ENCODE assay signal across 17 cellular contexts in the genomic region with DNA sequence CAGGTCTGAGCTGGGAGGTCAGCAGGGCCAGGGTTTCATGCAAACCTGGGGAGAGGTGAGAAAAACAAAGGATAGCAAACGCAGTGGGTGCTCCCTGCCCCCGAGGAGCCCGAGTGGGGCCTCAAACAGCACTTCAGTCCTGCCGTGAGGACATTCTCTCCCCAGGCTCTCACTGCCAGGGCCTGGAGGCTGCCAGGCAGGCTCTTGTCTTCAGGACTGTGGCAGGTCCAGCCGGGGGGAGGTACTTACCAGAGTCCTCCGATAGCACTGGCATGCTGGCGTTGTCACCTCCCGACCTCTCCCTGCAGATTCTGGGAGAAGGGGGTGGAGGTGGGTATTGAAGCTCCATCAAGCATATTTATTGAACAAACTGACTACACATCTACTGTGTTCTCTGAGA. TPM values are rescaled to one million over a fixed set of nuclear protein-coding genes. Genes with fewer than 3 reads are reported as not detected.
A peak's percentile ranks its signal among the peaks of the same experiment; 100 is the strongest.
DNase-seq lines count a peak whose midpoint lies in the region; ATAC-seq, FAIRE-seq and TF ChIP-seq lines count a peak whose summit lies in the region.
"Had no signal": no experiment of that assay in that cellular context is flagged by ENCODE, and none has a peak within 500 bp of the region (broad histone marks: within the 10 kb centered on the region; RNA-seq: fewer than 3 reads in every experiment).

No MANE protein-coding gene starts in this region.

- CTCF ChIA-PET in activated naive CD4-positive, alpha-beta T cell treated with anti-CD3 and anti-CD28 coated beads, Interleukin-2, amount 10 ng/mL, durations not matched to agents 7 days and 5 days (lab: Charles Lee), result interaction anchor here (2.0 kb wide), 1 partner anchor 15 kb away, joined by 7 read pairs; no protein-coding TSS in a partner anchor

- H3K27me3 ChIP-seq in adipocyte (replicated peaks; ENCODE audit: control insufficient read depth, insufficient read depth, low read length), result no peaks in the 10 kb centered on the region
- peaks cover 4% of the 10 kb centered on the region for H3K27me3 ChIP-seq in keratinocyte (ENCODE audit: control insufficient read depth, extremely low read depth, insufficient read depth, low read length)
- H3K27me3 ChIP-seq: brain microvascular endothelial cell had no signal

- no peaks in the 10 kb centered on the region for H3K9me1 ChIP-seq in keratinocyte (ENCODE audit: control insufficient read depth, extremely low read depth, insufficient read depth, low read length)

- H3K36me3 ChIP-seq in adipocyte (ENCODE audit: control insufficient read depth, insufficient read depth, low read length, severe bottlenecking) (peaks cover 39% of the 10 kb centered on the region), keratinocyte (ENCODE audit: control insufficient read depth in 2 of 2, extremely low read depth in 1 of 2, insufficient read depth in 2 of 2, low read length in 2 of 2) (peaks cover 12 to 18% of the 10 kb centered on the region in 2 experiments)

- H2AFZ ChIP-seq in keratinocyte (ENCODE audit: control insufficient read depth, low read length), result no peak overlapping the region

- no peaks in the 10 kb centered on the region for H4K20me1 ChIP-seq in keratinocyte (ENCODE audit: control insufficient read depth, extremely low read depth, insufficient read depth, low read length)

- no peak overlapping the region for H3K27ac Mint-ChIP-seq in activated naive CD4-positive, alpha-beta T cell treated with anti-CD3 and anti-CD28 coated beads, Interleukin-2, amount 10 ng/mL, durations not matched to agents 7 days and 5 days
- H3K27ac Mint-ChIP-seq in type B pancreatic cell, result no peak overlapping the region
- H3K27ac Mint-ChIP-seq: activated CD8-positive, alpha-beta T cell treated with anti-CD3 and anti-CD28 coated beads, Interleukin-2, amount 10 ng/mL, durations not matched to agents 7 days and 5 days had no signal

- ATAC-seq in HG02759 (IDR thresholded peaks at IDR 0.05; ENCODE audit: unreplicated experiment) (no peak), GM19328 (IDR thresholded peaks at IDR 0.05; ENCODE audit: unreplicated experiment) (no peak)
- ATAC-seq: activated CD8-positive, alpha-beta T cell treated with anti-CD3 and anti-CD28 coated beads, Interleukin-2, amount 10 ng/mL, durations not matched to agents 7 days and 5 days had no signal

- peak overlapping the region; percentile 66 for H3K4me3 Mint-ChIP-seq in activated naive CD4-positive, alpha-beta T cell treated with anti-CD3 and anti-CD28 coated beads, Interleukin-2, amount 10 ng/mL, durations not matched to agents 7 days and 5 days
- H3K4me3 Mint-ChIP-seq in type B pancreatic cell, result peak overlapping the region; percentile 86

- dilution Hi-C loops in keratinocyte (cut with MboI; ENCODE audit: extremely low pct_ligation_motif_present, low sequenced_read_pairs), result no loop called here

- DNase-seq in activated naive CD4-positive, alpha-beta T cell treated with anti-CD3 and anti-CD28 coated beads, Interleukin-2, amount 10 ng/mL, durations not matched to agents 7 days and 5 days, result no peak
- DNase-seq in activated naive CD4-positive, alpha-beta T cell treated with anti-CD3 and anti-CD28 coated beads, Interleukin-2, amount 50 U/mL, for 16 hours, result no peak
- DNase-seq in adipocyte (ENCODE audit: low read depth) (no peak), keratinocyte (ENCODE audit: low read depth, low spot score) (no peak), type B pancreatic cell (ENCODE audit: extremely low spot score, unreplicated experiment) (no peak)
- no peak for DNase-seq in activated CD8-positive, alpha-beta memory T cell treated with anti-CD3 and anti-CD28 coated beads, Interleukin-2, amount 50 U/mL, for 4 hours
- DNase-seq: activated CD8-positive, alpha-beta T cell treated with anti-CD3 and anti-CD28 coated beads, Interleukin-2, amount 10 ng/mL, durations not matched to agents 7 days and 5 days; brain microvascular endothelial cell; MM.1S; NCI-H446 treated with DMSO at 0.1 percent for 48 hours; occipital lobe; stimulated activated CD4-positive, alpha-beta T cell treated with anti-CD3 and anti-CD28 coated beads, Interleukin-1b, Interleukin-23, amount 100 ng/mL, for 48 hours; stimulated activated naive CD8-positive, alpha-beta T cell treated with anti-CD3 and anti-CD28 coated beads, Interleukin-15, Interleukin-2, amounts not matched to agents 100 U/mL and 50 U/mL, for 24 hours had no signal

- FAIRE-seq in keratinocyte (lab: Jason Lieb, UNC), result no peak

- TF ChIP-seq CTCF in keratinocyte (optimal IDR thresholded peaks at IDR 0.05 in 1 of 3, IDR thresholded peaks at IDR 0.05 in 1 of 3, conservative IDR thresholded peaks at IDR 0.05 in 1 of 3; ENCODE audit: extremely low read depth in 1 of 3, insufficient read depth in 2 of 3, low read length in 3 of 3) (no peak), type B pancreatic cell (conservative IDR thresholded peaks at IDR 0.05) (no peak)

- H3K9me3 ChIP-seq in adipocyte (ENCODE audit: control insufficient read depth, low read length) (no peaks in the 10 kb centered on the region), keratinocyte (ENCODE audit: control insufficient read depth, low read depth, low read length) (no peaks in the 10 kb centered on the region)
- H3K9me3 ChIP-seq: HAP-1 had no signal

- H3K4me1 Mint-ChIP-seq in activated naive CD4-positive, alpha-beta T cell treated with anti-CD3 and anti-CD28 coated beads, Interleukin-2, amount 10 ng/mL, durations not matched to agents 7 days and 5 days, result peaks cover 14% of the 10 kb centered on the region
- peaks cover 7% of the 10 kb centered on the region for H3K4me1 Mint-ChIP-seq in type B pancreatic cell (ENCODE audit: unreplicated experiment)

- H3K4me3 ChIP-seq in adipocyte (ENCODE audit: low read length) (peak overlapping the region; percentile 81), keratinocyte (ENCODE audit: control insufficient read depth in 2 of 3, extremely low read depth in 1 of 3, insufficient read depth in 2 of 3, low read depth in 1 of 3, low read length in 3 of 3) (no peak overlapping the region)

- no peaks in the 10 kb centered on the region for H3K79me2 ChIP-seq in keratinocyte (ENCODE audit: control insufficient read depth, insufficient read depth, low read length)

- peaks cover 70% of the 10 kb centered on the region for H3K27me3 Mint-ChIP-seq in activated naive CD4-positive, alpha-beta T cell treated with anti-CD3 and anti-CD28 coated beads, Interleukin-2, amount 10 ng/mL, durations not matched to agents 7 days and 5 days
- peaks cover 26% of the 10 kb centered on the region for H3K27me3 Mint-ChIP-seq in type B pancreatic cell

- peak overlapping the region; percentile 78 for H3K4me2 ChIP-seq in keratinocyte (ENCODE audit: control insufficient read depth, extremely low read depth, insufficient read depth, low read depth, low read length)

- peaks cover 4% of the 10 kb centered on the region for H3K9me3 Mint-ChIP-seq in activated naive CD4-positive, alpha-beta T cell treated with anti-CD3 and anti-CD28 coated beads, Interleukin-2, amount 10 ng/mL, durations not matched to agents 7 days and 5 days
- H3K9me3 Mint-ChIP-seq in type B pancreatic cell, result peaks cover 5% of the 10 kb centered on the region

- H3K36me3 Mint-ChIP-seq in activated naive CD4-positive, alpha-beta T cell treated with anti-CD3 and anti-CD28 coated beads, Interleukin-2, amount 10 ng/mL, durations not matched to agents 7 days and 5 days, result no peaks in the 10 kb centered on the region
- H3K36me3 Mint-ChIP-seq in type B pancreatic cell, result no peaks in the 10 kb centered on the region

- no peak overlapping the region for H3K9ac ChIP-seq in adipocyte (ENCODE audit: low read length)
- H3K9ac ChIP-seq in keratinocyte (ENCODE audit: control insufficient read depth, extremely low read depth, insufficient read depth, low read length), result no peak overlapping the region

- peaks cover 18% of the 10 kb centered on the region for H3K4me1 ChIP-seq in adipocyte (ENCODE audit: control insufficient read depth, insufficient read depth, low read length)
- H3K4me1 ChIP-seq in keratinocyte (ENCODE audit: control insufficient read depth, extremely low read depth, insufficient read depth, low read length), result peaks cover 11% of the 10 kb centered on the region

- H3K27ac ChIP-seq in keratinocyte (ENCODE audit: control insufficient read depth, insufficient read depth, low read length), result no peak overlapping the region

RNA-seq across cellular contexts. Expression of a gene that starts 1.3 kb away (rescaled TPM):
- 6.5 to 7.4 TPM (median 7.0 TPM) in 3 replicates for polyA plus RNA-seq in keratinocyte
- 3.2 TPM for polyA plus RNA-seq in keratinocyte (2011; ENCODE audit: low read depth)
- polyA plus RNA-seq in keratinocyte (2011; cell fraction: cytosol; rRNA removed), result 2.1 and 2.4 TPM in 2 replicates
- 36.9 TPM in 2 replicates for polyA plus RNA-seq in keratinocyte (2011; cell fraction: nucleus; rRNA removed)
- polyA plus RNA-seq in keratinocyte (2012; ENCODE audit: low replicate concordance), result 5.4 and 5.5 TPM in 2 replicates
- 4.7 to 6.9 TPM (median 4.9 TPM) in 3 replicates for polyA minus RNA-seq in keratinocyte
- 2.3 TPM for polyA minus RNA-seq in keratinocyte (2011; cell fraction: cytosol; rRNA and poly(A)+ RNA removed)
- 9.0 and 12.4 TPM in 2 replicates for polyA minus RNA-seq in keratinocyte (2011; cell fraction: nucleus; rRNA and poly(A)+ RNA removed)
- total RNA-seq in type B pancreatic cell (ENCODE audit: low replicate concordance), result 3.8 and 7.8 TPM in 2 replicates
- total RNA-seq: activated CD8-positive, alpha-beta T cell treated with anti-CD3 and anti-CD28 coated beads, Interleukin-2, amount 10 ng/mL, durations not matched to agents 7 days and 5 days had no signal

RNA-seq across cellular contexts. Expression of a gene that starts 15.3 kb away (rescaled TPM):
- not detected in 3 replicates for polyA plus RNA-seq in keratinocyte
- not detected for polyA plus RNA-seq in keratinocyte (2011; ENCODE audit: low read depth)
- not detected in 2 replicates for polyA plus RNA-seq in keratinocyte (2011; cell fraction: cytosol; rRNA removed)
- polyA plus RNA-seq in keratinocyte (2011; cell fraction: nucleus; rRNA removed), result not detected in 2 replicates
- polyA plus RNA-seq in keratinocyte (2012; ENCODE audit: low replicate concordance), result not detected in 2 replicates
- not detected in 3 replicates for polyA minus RNA-seq in keratinocyte
- not detected for polyA minus RNA-seq in keratinocyte (2011; cell fraction: cytosol; rRNA and poly(A)+ RNA removed)
- not detected in 2 replicates for polyA minus RNA-seq in keratinocyte (2011; cell fraction: nucleus; rRNA and poly(A)+ RNA removed)
- not detected in 2 replicates for total RNA-seq in type B pancreatic cell (ENCODE audit: low replicate concordance)
- total RNA-seq: activated CD8-positive, alpha-beta T cell treated with anti-CD3 and anti-CD28 coated beads, Interleukin-2, amount 10 ng/mL, durations not matched to agents 7 days and 5 days; occipital lobe; SK-MEL-5 had no signal

RNA-seq across cellular contexts. Expression of a gene that starts 51.4 kb away (rescaled TPM):
- 0.01 TPM in 1 of 3 replicates, not detected in the others for polyA plus RNA-seq in keratinocyte
- polyA plus RNA-seq in keratinocyte (2011; ENCODE audit: low read depth), result not detected
- not detected in 2 replicates for polyA plus RNA-seq in keratinocyte (2011; cell fraction: cytosol; rRNA removed)
- 0.04 TPM in 1 of 2 replicates, not detected in the other for polyA plus RNA-seq in keratinocyte (2011; cell fraction: nucleus; rRNA removed)
- 0.02 TPM in 1 of 2 replicates, not detected in the other for polyA plus RNA-seq in keratinocyte (2012; ENCODE audit: low replicate concordance)
- polyA minus RNA-seq in keratinocyte, result not detected in 3 replicates
- polyA minus RNA-seq in keratinocyte (2011; cell fraction: cytosol; rRNA and poly(A)+ RNA removed), result not detected
- not detected in 2 replicates for polyA minus RNA-seq in keratinocyte (2011; cell fraction: nucleus; rRNA and poly(A)+ RNA removed)
- not detected in 2 replicates for total RNA-seq in type B pancreatic cell (ENCODE audit: low replicate concordance)
- total RNA-seq: activated CD8-positive, alpha-beta T cell treated with anti-CD3 and anti-CD28 coated beads, Interleukin-2, amount 10 ng/mL, durations not matched to agents 7 days and 5 days; occipital lobe had no signal

RNA-seq across cellular contexts. Expression of a gene that starts 52.9 kb away (rescaled TPM):
- polyA plus RNA-seq in keratinocyte, result 39.2 to 45.2 TPM (median 44.1 TPM) in 3 replicates
- polyA plus RNA-seq in keratinocyte (2011; ENCODE audit: low read depth), result 16.7 TPM
- polyA plus RNA-seq in keratinocyte (2011; cell fraction: cytosol; rRNA removed), result 49.5 and 49.7 TPM in 2 replicates
- 48.8 and 55.5 TPM in 2 replicates for polyA plus RNA-seq in keratinocyte (2011; cell fraction: nucleus; rRNA removed)
- 38.6 and 40.4 TPM in 2 replicates for polyA plus RNA-seq in keratinocyte (2012; ENCODE audit: low replicate concordance)
- 40.3 to 52.4 TPM (median 49.0 TPM) in 3 replicates for polyA minus RNA-seq in keratinocyte
- 70.0 TPM for polyA minus RNA-seq in keratinocyte (2011; cell fraction: cytosol; rRNA and poly(A)+ RNA removed)
- polyA minus RNA-seq in keratinocyte (2011; cell fraction: nucleus; rRNA and poly(A)+ RNA removed), result 25.7 and 27.4 TPM in 2 replicates
- 36.4 and 45.4 TPM in 2 replicates for total RNA-seq in type B pancreatic cell (ENCODE audit: low replicate concordance)
